11 cellular contexts compared by ENCODE assay signal in the genomic region with DNA sequence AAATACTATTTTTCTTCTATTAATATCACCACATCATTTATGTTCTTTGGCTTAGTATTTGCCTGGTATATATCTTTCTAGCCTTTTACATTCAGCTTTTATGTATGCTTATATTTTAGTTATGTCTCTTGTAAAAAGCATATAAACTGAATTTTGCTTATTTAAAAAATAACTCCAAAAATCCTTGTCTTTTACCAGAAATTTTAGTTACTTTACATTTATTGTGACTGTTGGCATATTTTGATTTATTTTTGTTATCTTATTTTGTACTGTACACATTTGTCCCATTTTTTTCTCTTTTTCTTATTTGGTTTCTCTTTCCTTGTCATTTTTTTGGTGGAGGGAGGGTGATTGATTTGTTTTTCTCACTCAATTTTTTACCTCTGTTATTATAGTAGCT.
"Had no signal": no experiment of that assay in that cellular context is flagged by ENCODE, and none has a peak within 500 bp of the region (broad histone marks: within the 10 kb centered on the region; RNA-seq: fewer than 3 reads in every experiment).

No MANE protein-coding gene starts in this region.

- H3K4me2 ChIP-seq: GM23338 had no signal

- FAIRE-seq: H1, H54 had no signal

- ATAC-seq: GM23338, HCT116 had no signal

- H3K36me3 ChIP-seq: HAP-1 had no signal

- DNase-seq: GM23248, GOT3, H7, H9, HCEC 1CT, HFFc6 had no signal

- H3K27ac ChIP-seq: GM23248 had no signal

- H2AFZ ChIP-seq: GM23248, GM23338 had no signal

- H3K4me3 ChIP-seq: GM23248, GM23338, HAP-1 had no signal

- H3K9ac ChIP-seq: GM23248 had no signal
